17 cellular contexts compared by ENCODE assay signal in the genomic region with DNA sequence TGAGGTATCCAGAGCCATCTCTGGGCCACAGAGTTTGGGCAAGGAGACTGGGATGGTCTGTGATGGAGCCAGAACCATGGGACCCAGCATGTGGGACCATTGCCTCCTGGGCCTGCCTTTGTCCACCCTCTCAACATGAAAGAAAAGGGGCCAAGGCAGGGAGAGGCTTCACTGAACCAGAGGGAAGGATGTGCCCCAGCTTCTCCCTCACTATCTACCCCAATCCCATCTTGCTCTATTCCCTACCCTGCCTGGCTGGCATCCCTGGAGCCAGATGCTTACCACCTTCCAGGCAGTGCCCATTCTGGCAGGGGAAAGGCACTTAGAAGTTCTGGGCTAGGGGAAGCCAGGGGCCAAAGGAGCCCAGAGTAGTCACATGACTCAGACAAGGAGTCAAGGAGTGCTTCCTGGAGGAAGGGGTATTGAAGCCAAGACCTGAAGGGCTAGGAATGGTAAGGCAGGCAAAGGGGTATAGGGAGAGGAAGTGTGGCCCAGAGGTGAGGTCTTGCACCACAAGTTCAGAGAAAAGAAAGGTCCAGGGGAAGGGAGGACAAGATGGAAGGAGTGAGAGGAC. TPM values are rescaled to one million over a fixed set of nuclear protein-coding genes. Genes with fewer than 3 reads are reported as not detected.
DNase-seq lines count a peak whose midpoint lies in the region; ATAC-seq and TF ChIP-seq lines count a peak whose summit lies in the region.
"Had no signal": no experiment of that assay in that cellular context is flagged by ENCODE, and none has a peak within 500 bp of the region (broad histone marks: within the 10 kb centered on the region; RNA-seq: fewer than 3 reads in every experiment).

No MANE protein-coding gene starts in this region.

- no peak for DNase-seq in T-helper 2 cell treated with Interferon-gamma antibody and Interleukin-4, amounts not matched to agents 5 μg/mL and 100 μg/mL, for 36 hours (ENCODE audit: low spot score)
- DNase-seq in T-helper 2 cell: no peak
- DNase-seq in ascending aorta (ENCODE audit: low spot score in 2 of 2): peak in 1 of 2 donors; percentile 52
- peak; percentile 23 for DNase-seq in left lobe of liver (ENCODE audit: low spot score)
- DNase-seq in suprapubic skin (ENCODE audit: low spot score in 2 of 2): no peak
- DNase-seq in coronary artery (ENCODE audit: low spot score): no peak
- DNase-seq in foreskin fibroblast: no peak
- DNase-seq in ACHN: no peak
- DNase-seq: 8988T; activated B cell treated with CpG ODN at 0.5 μM for 24 hours; CD4-positive, CD25-positive, alpha-beta regulatory T cell; left cardiac atrium; naive B cell; NCI-H526; SW 1271 had no signal

- no peak for ATAC-seq in left lobe of liver
- ATAC-seq: left cardiac atrium; stimulated activated memory B cell treated with anti-CD40 and anti-IgM and Interleukin-4, amounts not matched to agents 10 μg/mL and 1 μg/mL and 100 μg/mL, for 72 hours had no signal

- intact Hi-C loops in ascending aorta (cut with DNase I): loop anchor here (5.0 kb wide), 1 partner anchor 100 kb away; the partner anchor contains the start of gene SLC22A5

- TF ChIP-seq EP300 in suprapubic skin (IDR thresholded peaks at IDR 0.05): no peak

- TF ChIP-seq CTCF in ascending aorta (IDR thresholded peaks at IDR 0.05) (no peak), suprapubic skin (IDR thresholded peaks at IDR 0.05) (no peak), coronary artery (IDR thresholded peaks at IDR 0.05) (no peak), foreskin fibroblast (IDR thresholded peaks at IDR 0.05; ENCODE audit: low read depth, low read length) (no peak)

- H3K27ac ChIP-seq in ascending aorta: peak overlapping the region; percentile 94 to 98
- H3K27ac ChIP-seq in suprapubic skin: peak overlapping the region; percentile 51
- peak overlapping the region in 1 of 2 donors; percentile 94 for H3K27ac ChIP-seq in coronary artery

- no peak for TF ChIP-seq POLR2A in suprapubic skin (IDR thresholded peaks at IDR 0.05)

- H3K4me3 Mint-ChIP-seq in T-helper 2 cell treated with Interferon-gamma antibody and Interleukin-4, amounts not matched to agents 5 μg/mL and 100 μg/mL, for 36 hours: no peak overlapping the region
- H3K4me3 Mint-ChIP-seq: activated B cell treated with CpG ODN at 0.5 μM for 24 hours; CD4-positive, CD25-positive, alpha-beta regulatory T cell; naive B cell; stimulated activated memory B cell treated with anti-CD40 and anti-IgM and Interleukin-4, amounts not matched to agents 10 μg/mL and 1 μg/mL and 100 μg/mL, for 72 hours had no signal

- peak overlapping the region; percentile 76 for H3K27ac Mint-ChIP-seq in T-helper 2 cell treated with Interferon-gamma antibody and Interleukin-4, amounts not matched to agents 5 μg/mL and 100 μg/mL, for 36 hours
- H3K27ac Mint-ChIP-seq: activated B cell treated with CpG ODN at 0.5 μM for 24 hours; CD4-positive, CD25-positive, alpha-beta regulatory T cell had no signal

- H3K4me1 Mint-ChIP-seq in T-helper 2 cell treated with Interferon-gamma antibody and Interleukin-4, amounts not matched to agents 5 μg/mL and 100 μg/mL, for 36 hours (ENCODE audit: low read depth): peaks cover 3% of the 10 kb centered on the region

- no peaks in the 10 kb centered on the region for H3K27me3 Mint-ChIP-seq in T-helper 2 cell treated with Interferon-gamma antibody and Interleukin-4, amounts not matched to agents 5 μg/mL and 100 μg/mL, for 36 hours (ENCODE audit: low read depth)

- H3K4me3 ChIP-seq in ascending aorta (no peak overlapping the region), suprapubic skin (no peak overlapping the region), coronary artery (no peak overlapping the region), foreskin fibroblast (ENCODE audit: low read depth in 1 of 2, low read length in 2 of 2) (no peak overlapping the region)
- H3K4me3 ChIP-seq: Peyer's patch had no signal

- no peaks in the 10 kb centered on the region for H3K36me3 Mint-ChIP-seq in T-helper 2 cell treated with Interferon-gamma antibody and Interleukin-4, amounts not matched to agents 5 μg/mL and 100 μg/mL, for 36 hours (ENCODE audit: low read depth)
- H3K36me3 Mint-ChIP-seq: CD4-positive, CD25-positive, alpha-beta regulatory T cell; naive B cell; stimulated activated memory B cell treated with anti-CD40 and anti-IgM and Interleukin-4, amounts not matched to agents 10 μg/mL and 1 μg/mL and 100 μg/mL, for 72 hours had no signal

- in situ Hi-C loops in ACHN (cut with HindIII; ENCODE audit: low pct_ligation_motif_present, low pct_unique_long_range_greater_than_20kb, low sequenced_read_pairs): no loop called here

- no peaks in the 10 kb centered on the region for H3K9me3 Mint-ChIP-seq in T-helper 2 cell treated with Interferon-gamma antibody and Interleukin-4, amounts not matched to agents 5 μg/mL and 100 μg/mL, for 36 hours
- H3K9me3 Mint-ChIP-seq: activated B cell treated with CpG ODN at 0.5 μM for 24 hours; stimulated activated memory B cell treated with anti-CD40 and anti-IgM and Interleukin-4, amounts not matched to agents 10 μg/mL and 1 μg/mL and 100 μg/mL, for 72 hours had no signal

- H3K9me3 ChIP-seq in ascending aorta: no peaks in the 10 kb centered on the region
- H3K9me3 ChIP-seq in suprapubic skin: no peaks in the 10 kb centered on the region
- H3K9me3 ChIP-seq: Peyer's patch had no signal

- H3K4me1 ChIP-seq in ascending aorta (peaks cover 9 to 30% of the 10 kb centered on the region in 2 donors), suprapubic skin (peaks cover 63% of the 10 kb centered on the region)

- H3K27me3 ChIP-seq in ascending aorta: no peaks in the 10 kb centered on the region
- H3K27me3 ChIP-seq in suprapubic skin: no peaks in the 10 kb centered on the region
- H3K27me3 ChIP-seq: Peyer's patch had no signal

- H3K36me3 ChIP-seq in ascending aorta: peaks cover 18 to 39% of the 10 kb centered on the region in 2 donors
- H3K36me3 ChIP-seq in suprapubic skin: peaks cover 58% of the 10 kb centered on the region

RNA-seq across cellular contexts. Expression of gene PDLIM4, which starts 9.8 kb away (rescaled TPM):
- total RNA-seq in ascending aorta: 49.1 TPM
- total RNA-seq in left lobe of liver: 0.88 TPM
- 100 to 1,000 TPM; 110 to 128 (median 114) TPM for total RNA-seq in suprapubic skin
- total RNA-seq: activated B cell treated with CpG ODN at 0.5 μM for 24 hours; CD4-positive, CD25-positive, alpha-beta regulatory T cell had no signal

RNA-seq across cellular contexts. Expression of gene SLC22A4, which starts 26.9 kb away (rescaled TPM):
- 18.1 TPM for total RNA-seq in ascending aorta
- total RNA-seq in left lobe of liver: 0.20 TPM
- 1 to 10 TPM in 3 of 4 donors, under 1 TPM in 1; 0.32 to 1.9 (median 1.3) TPM for total RNA-seq in suprapubic skin
- total RNA-seq: activated B cell treated with CpG ODN at 0.5 μM for 24 hours; CD4-positive, CD25-positive, alpha-beta regulatory T cell had no signal

RNA-seq across cellular contexts. Expression of gene P4HA2, which starts 39.6 kb away (rescaled TPM):
- total RNA-seq in ascending aorta: 22.6 TPM
- 13.8 TPM for total RNA-seq in left lobe of liver
- 10 to 100 TPM; 23.9 to 42.0 (median 30.9) TPM for total RNA-seq in suprapubic skin
- total RNA-seq: CD4-positive, CD25-positive, alpha-beta regulatory T cell had no signal

Comparison
In these comparisons a context has a peak if more than half of its experiments do, and no peak if none do; other contexts are left out.
1. RNA of gene PDLIM4, which starts 9.8 kb away (total RNA-seq): 110 to 128 TPM in suprapubic skin and 49.1 TPM in ascending aorta (single experiment); 0.88 TPM in left lobe of liver (single experiment); every median in the first group is over 10 times any median in the second.